In genomic region chr12:123150273-123150803, GRCh38 we compare ENCODE assay signal across 8 cellular contexts. TPM values are rescaled to one million over a fixed set of nuclear protein-coding genes. Genes with fewer than 3 reads are reported as not detected.
A peak's percentile ranks its signal among the peaks of the same experiment; 100 is the strongest.
DNase-seq lines count a peak whose midpoint lies in the region; ATAC-seq, FAIRE-seq and TF ChIP-seq lines count a peak whose summit lies in the region.

No MANE protein-coding gene starts in this region.

- peaks cover 41% of the 10 kb centered on the region for H3K4me1 ChIP-seq in CD4-positive, CD25-positive, alpha-beta regulatory T cell (ENCODE audit: control insufficient read depth, insufficient read depth, low read length, poor library complexity, severe bottlenecking)
- H3K4me1 ChIP-seq in SJSA1 (replicated peaks): peaks cover 12% of the 10 kb centered on the region
- H3K4me1 ChIP-seq in left lung: peaks cover 9 to 42% of the 10 kb centered on the region in 2 donors

- H3K4me1 Mint-ChIP-seq in CD4-positive, CD25-positive, alpha-beta regulatory T cell: peaks cover 30 to 63% (median 48%) of the 10 kb centered on the region in 4 donors
- H3K4me1 Mint-ChIP-seq in stimulated activated naive B cell treated with anti-CD40 and anti-IgM and Interleukin-4, amounts not matched to agents 10 μg/mL and 1 μg/mL and 100 μg/mL, for 72 hours: peaks cover 25 to 49% of the 10 kb centered on the region in 2 donors

- H3K36me3 ChIP-seq in CD4-positive, CD25-positive, alpha-beta regulatory T cell (ENCODE audit: control insufficient read depth, insufficient read depth, low read length): peaks cover under 1% of the 10 kb centered on the region
- H3K36me3 ChIP-seq in SJSA1 (peaks cover under 1% of the 10 kb centered on the region; the same call in 1 of the 2 replicates), bronchial epithelial cell (ENCODE audit: control insufficient read depth, insufficient read depth, low read length) (no peaks in the 10 kb centered on the region), left lung (peaks cover 0 to 6% of the 10 kb centered on the region in 2 donors)

- peak in 1 of 3 donors; percentile 3 for DNase-seq in CD4-positive, CD25-positive, alpha-beta regulatory T cell
- DNase-seq in H54 (ENCODE audit: insufficient read length, low spot score) (peak; percentile 47), SJSA1 (ENCODE audit: low read depth in 1 of 2, low spot score in 2 of 2) (no peak), bronchial epithelial cell (ENCODE audit: low read depth) (no peak), left lung (peak in 1 of 2 donors; percentile 84), Kasumi-1 (lab: John Stamatoyannopoulos, UW) (no peak), NCI-H2081 (lab: John Stamatoyannopoulos, UW) (no peak)
- DNase-seq in stimulated activated naive B cell treated with anti-CD40 and anti-IgM and Interleukin-4, amounts not matched to agents 10 μg/mL and 1 μg/mL and 100 μg/mL, for 72 hours: no peak

- ATAC-seq in CD4-positive, CD25-positive, alpha-beta regulatory T cell (ENCODE audit: low read depth in 2 of 2): peak in 1 of 2 donors; percentile 6
- ATAC-seq in left lung: peak; percentile 54
- ATAC-seq in stimulated activated naive B cell treated with anti-CD40 and anti-IgM and Interleukin-4, amounts not matched to agents 10 μg/mL and 1 μg/mL and 100 μg/mL, for 72 hours (replicated peaks): peak; percentile 49 to 54

- FAIRE-seq in H54 (lab: Jason Lieb, UNC): no peak
- FAIRE-seq in bronchial epithelial cell (lab: Jason Lieb, UNC): no peak

- H3K4me3 ChIP-seq in CD4-positive, CD25-positive, alpha-beta regulatory T cell (ENCODE audit: low read depth, low read length): no peak overlapping the region
- H3K4me3 ChIP-seq in SJSA1 (peak overlapping the region; percentile 53), bronchial epithelial cell (ENCODE audit: low read depth, low read length) (peak overlapping the region; percentile 57), left lung (peak overlapping the region; percentile 54 to 58)

- H3K27ac Mint-ChIP-seq in CD4-positive, CD25-positive, alpha-beta regulatory T cell: peak overlapping the region; percentile 71 to 93 (median 93)
- H3K27ac Mint-ChIP-seq in stimulated activated naive B cell treated with anti-CD40 and anti-IgM and Interleukin-4, amounts not matched to agents 10 μg/mL and 1 μg/mL and 100 μg/mL, for 72 hours: peak overlapping the region; percentile 92

- H3K4me3 Mint-ChIP-seq in CD4-positive, CD25-positive, alpha-beta regulatory T cell: peak overlapping the region; percentile 82 to 96 (median 92)
- peak overlapping the region; percentile 82 to 88 for H3K4me3 Mint-ChIP-seq in stimulated activated naive B cell treated with anti-CD40 and anti-IgM and Interleukin-4, amounts not matched to agents 10 μg/mL and 1 μg/mL and 100 μg/mL, for 72 hours

- H3K9me3 ChIP-seq in CD4-positive, CD25-positive, alpha-beta regulatory T cell (ENCODE audit: control insufficient read depth in 2 of 2, low read length in 2 of 2): no peaks in the 10 kb centered on the region
- H3K9me3 ChIP-seq in SJSA1 (replicated peaks) (no peaks in the 10 kb centered on the region), left lung (no peaks in the 10 kb centered on the region)

- TF ChIP-seq CTCF in bronchial epithelial cell (IDR thresholded peaks at IDR 0.05; ENCODE audit: insufficient read depth, low read length, severe bottlenecking): no peak
- TF ChIP-seq CTCF in left lung (IDR thresholded peaks at IDR 0.05): no peak

- H3K9me3 Mint-ChIP-seq in CD4-positive, CD25-positive, alpha-beta regulatory T cell: peaks cover 0 to 1% (median 0%) of the 10 kb centered on the region in 7 donors
- H3K9me3 Mint-ChIP-seq in stimulated activated naive B cell treated with anti-CD40 and anti-IgM and Interleukin-4, amounts not matched to agents 10 μg/mL and 1 μg/mL and 100 μg/mL, for 72 hours: no peaks in the 10 kb centered on the region

- no peaks in the 10 kb centered on the region for H3K27me3 ChIP-seq in CD4-positive, CD25-positive, alpha-beta regulatory T cell (ENCODE audit: control insufficient read depth, insufficient read depth, low read length)
- H3K27me3 ChIP-seq in SJSA1 (replicated peaks) (no peaks in the 10 kb centered on the region), bronchial epithelial cell (ENCODE audit: control insufficient read depth, insufficient read depth, low read length) (no peaks in the 10 kb centered on the region), left lung (peaks cover 0 to 23% of the 10 kb centered on the region in 2 donors)

- no peak for TF ChIP-seq POLR2A in H54 (IDR thresholded peaks at IDR 0.05; ENCODE audit: low read depth, low read length)

- no peaks in the 10 kb centered on the region for H3K27me3 Mint-ChIP-seq in CD4-positive, CD25-positive, alpha-beta regulatory T cell
- no peaks in the 10 kb centered on the region for H3K27me3 Mint-ChIP-seq in stimulated activated naive B cell treated with anti-CD40 and anti-IgM and Interleukin-4, amounts not matched to agents 10 μg/mL and 1 μg/mL and 100 μg/mL, for 72 hours

- peaks cover 7% of the 10 kb centered on the region for H3K36me3 Mint-ChIP-seq in CD4-positive, CD25-positive, alpha-beta regulatory T cell
- peaks cover 0 to 8% of the 10 kb centered on the region in 2 donors for H3K36me3 Mint-ChIP-seq in stimulated activated naive B cell treated with anti-CD40 and anti-IgM and Interleukin-4, amounts not matched to agents 10 μg/mL and 1 μg/mL and 100 μg/mL, for 72 hours

- intact Hi-C loops in left lung (cut with DNase I): loop anchor here in 1 of 2 donors (5.0 kb wide), 1 partner anchor 108 kb away; no protein-coding TSS in a partner anchor

- peak overlapping the region; percentile 51 for H3K27ac ChIP-seq in CD4-positive, CD25-positive, alpha-beta regulatory T cell (ENCODE audit: insufficient read depth, low read length, poor library complexity, severe bottlenecking)
- H3K27ac ChIP-seq in SJSA1: no peak overlapping the region
- peak overlapping the region; percentile 79 to 81 for H3K27ac ChIP-seq in left lung

RNA-seq across cellular contexts. Expression of gene PITPNM2, which starts 0.6 kb away (rescaled TPM):
- total RNA-seq in CD4-positive, CD25-positive, alpha-beta regulatory T cell: 57.2 TPM
- polyA plus RNA-seq in CD4-positive, CD25-positive, alpha-beta regulatory T cell: 1 to 10 TPM; 2.2 to 4.5 (median 3.9) TPM
- 0.42 TPM in 1 of 2 replicates, not detected in the other for total RNA-seq in SJSA1 (2014; rRNA removed; shearing (Covaris generic))
- total RNA-seq in bronchial epithelial cell (2.4 and 2.9 TPM in 2 replicates), left lung (10 to 100 TPM; 22.8 to 30.8 TPM)
